ENCODE assay signal across 9 cellular contexts in genomic region chr17:63476494-63476856, GRCh38.
A peak's percentile ranks its signal among the peaks of the same experiment; 100 is the strongest.
DNase-seq lines count a peak whose midpoint lies in the region; FAIRE-seq lines count a peak whose summit lies in the region.
"Had no signal": no experiment of that assay in that cellular context is flagged by ENCODE, and none has a peak within 500 bp of the region (broad histone marks: within the 10 kb centered on the region; RNA-seq: fewer than 3 reads in every experiment).

No MANE protein-coding gene starts in this region.

- DNase-seq in DMS53 (lab: John Stamatoyannopoulos, UW) (peak; percentile 62), DMS53 treated with DMSO at 0.1 percent for 48 hours (lab: John Stamatoyannopoulos, UW; ENCODE audit: unreplicated experiment) (no peak), NCI-H510A (lab: John Stamatoyannopoulos, UW) (peak; percentile 75), urothelium cell line (ENCODE audit: low spot score) (no peak), GM19240 (ENCODE audit: insufficient read length, low spot score) (no peak), NCI-H2029 treated with DMSO at 0.1 percent for 48 hours (lab: John Stamatoyannopoulos, UW) (no peak)

- peaks cover 43% of the 10 kb centered on the region for H3K36me3 Mint-ChIP-seq in dendritic cell treated with granulocyte-macrophage colony-stimulating factor and Interleukin-4, amounts not matched to agents 40 ng/mL and 50 ng/mL, for 4 days (ENCODE audit: low read depth)

- peak overlapping the region; percentile 56 to 67 for H3K4me3 ChIP-seq in mucosa of rectum (ENCODE audit: low read length in 2 of 2)

- H3K27me3 ChIP-seq in mucosa of rectum (ENCODE audit: control insufficient read depth in 2 of 2, insufficient read depth in 2 of 2, low read length in 2 of 2) = peaks cover 0 to 6% of the 10 kb centered on the region in 2 donors

- peaks cover 15 to 35% of the 10 kb centered on the region in 2 donors for H3K4me1 ChIP-seq in mucosa of rectum (ENCODE audit: control insufficient read depth in 2 of 2, insufficient read depth in 2 of 2, low read length in 2 of 2)

- no peaks in the 10 kb centered on the region for H3K9me3 Mint-ChIP-seq in dendritic cell treated with granulocyte-macrophage colony-stimulating factor and Interleukin-4, amounts not matched to agents 40 ng/mL and 50 ng/mL, for 4 days

- H3K4me1 Mint-ChIP-seq in dendritic cell treated with granulocyte-macrophage colony-stimulating factor and Interleukin-4, amounts not matched to agents 40 ng/mL and 50 ng/mL, for 4 days (ENCODE audit: low read depth) = peaks cover 63% of the 10 kb centered on the region

- H3K27ac ChIP-seq in mucosa of rectum (ENCODE audit: low read depth in 2 of 2, low read length in 2 of 2) = peak overlapping the region; percentile 79 to 84

- H3K9me3 ChIP-seq in mucosa of rectum (ENCODE audit: control insufficient read depth in 2 of 2, low read length in 2 of 2) = no peaks in the 10 kb centered on the region

- peak overlapping the region; percentile 75 for H3K4me3 Mint-ChIP-seq in dendritic cell treated with granulocyte-macrophage colony-stimulating factor and Interleukin-4, amounts not matched to agents 40 ng/mL and 50 ng/mL, for 4 days

- H3K9ac ChIP-seq in mucosa of rectum (ENCODE audit: low read depth in 1 of 2, low read length in 2 of 2) = peak overlapping the region in 1 of 2 donors; percentile 50

- intact Hi-C loops in dendritic cell treated with granulocyte-macrophage colony-stimulating factor and Interleukin-4, amounts not matched to agents 40 ng/mL and 50 ng/mL, for 4 days (cut with micrococcal nuclease) = loop anchor here (2.0 to 5.0 kb wide), 2 partner anchors 30 to 136 kb away; partner anchors contain the start of gene CYB561

- H3K27me3 Mint-ChIP-seq in dendritic cell treated with granulocyte-macrophage colony-stimulating factor and Interleukin-4, amounts not matched to agents 40 ng/mL and 50 ng/mL, for 4 days = peaks cover 34% of the 10 kb centered on the region

- peak overlapping the region; percentile 78 for H3K27ac Mint-ChIP-seq in dendritic cell treated with granulocyte-macrophage colony-stimulating factor and Interleukin-4, amounts not matched to agents 40 ng/mL and 50 ng/mL, for 4 days

- FAIRE-seq in urothelium cell line (lab: Jason Lieb, UNC) = no peak
- FAIRE-seq: A204.1 had no signal

- H3K36me3 ChIP-seq in mucosa of rectum (ENCODE audit: control insufficient read depth in 2 of 2, insufficient read depth in 2 of 2, low read length in 2 of 2) = peaks cover 0 to 7% of the 10 kb centered on the region in 2 donors

Comparison
In these comparisons a context has a peak if more than half of its experiments do, and no peak if none do; other contexts are left out.
1. DNase-seq: peak in DMS53 (single experiment) and NCI-H510A (single experiment); none in DMS53 treated with DMSO at 0.1 percent for 48 hours (single experiment), urothelium cell line (single experiment), GM19240 (single experiment) and NCI-H2029 treated with DMSO at 0.1 percent for 48 hours (single experiment).